In genomic region chr9:136194540-136194939, GRCh38 we compare ENCODE assay signal across 25 cellular contexts. TPM values are rescaled to one million over a fixed set of nuclear protein-coding genes. Genes with fewer than 3 reads are reported as not detected.
"Had no signal": no experiment of that assay in that cellular context is flagged by ENCODE, and none has a peak within 500 bp of the region (broad histone marks: within the 10 kb centered on the region; RNA-seq: fewer than 3 reads in every experiment).

No MANE protein-coding gene starts in this region.

- H3K4me1 Mint-ChIP-seq: activated naive CD4-positive, alpha-beta T cell treated with anti-CD3 and anti-CD28 coated beads, Interleukin-2, amount 10 ng/mL, durations not matched to agents 7 days and 5 days had no signal

- H3K27ac Mint-ChIP-seq: activated CD8-positive, alpha-beta T cell treated with anti-CD3 and anti-CD28 coated beads for 36 hours; activated naive CD4-positive, alpha-beta T cell treated with anti-CD3 and anti-CD28 coated beads, Interleukin-2, amount 10 ng/mL, durations not matched to agents 7 days and 5 days; activated naive CD8-positive, alpha-beta T cell treated with anti-CD3 and anti-CD28 coated beads for 36 hours; activated T-cell treated with anti-CD3 and anti-CD28 coated beads, Interleukin-2, amount 50 U/mL, for 72 hours; activated T-helper 2 cell treated with anti-CD3 and anti-CD28 coated beads, Interferon-gamma antibody, Interleukin-2, Interleukin-4, amounts not matched to agents 10 μg/mL and 5 μg/mL and 100 μg/mL, durations not matched to agents 14 hours and 24 hours and 36 hours; T-helper 17 cell had no signal

- H3K27ac ChIP-seq: brain microvascular endothelial cell, cardiac muscle cell, PC-9 had no signal

- ATAC-seq: activated CD8-positive, alpha-beta T cell treated with anti-CD3 and anti-CD28 coated beads for 36 hours; activated T-cell treated with anti-CD3 and anti-CD28 coated beads, Interleukin-2, amount 50 U/mL, for 72 hours; T-helper 17 cell had no signal

- H3K4me3 ChIP-seq: cardiac muscle cell, PC-9 had no signal

- H3K36me3 ChIP-seq: brain microvascular endothelial cell, cardiac muscle cell had no signal

- DNase-seq: activated CD4-positive, alpha-beta T cell treated with anti-CD3 and anti-CD28 coated beads for 4 hours; activated CD8-positive, alpha-beta memory T cell treated with anti-CD3 and anti-CD28 coated beads, Interleukin-2, amount 50 U/mL, for 4 hours; activated CD8-positive, alpha-beta T cell treated with anti-CD3 and anti-CD28 coated beads for 36 hours; activated gamma-delta T cell treated with Interleukin-2 at 50 U/mL for 16 hours; activated naive CD4-positive, alpha-beta T cell treated with anti-CD3 and anti-CD28 coated beads, Interleukin-2, amount 10 ng/mL, durations not matched to agents 7 days and 5 days; activated naive CD8-positive, alpha-beta T cell treated with anti-CD3 and anti-CD28 coated beads for 36 hours; activated T-cell treated with anti-CD3 and anti-CD28 coated beads, Interleukin-2, amount 50 U/mL, for 72 hours; brain microvascular endothelial cell; Karpas-422; MM.1S; NCI-H1105 treated with DMSO at 0.1 percent for 48 hours; NCI-H1436 treated with DMSO at 0.1 percent for 48 hours; NCI-H187; NCI-H2081; NCI-H2171; NCI-H2227 treated with DMSO at 0.1 percent for 48 hours; NCI-H446 treated with DMSO at 0.1 percent for 48 hours; NCI-H524 treated with DMSO at 0.1 percent for 48 hours; NCI-H774; PC-9; SIG-M5; T-helper 17 cell; T1000 had no signal

- H3K9me3 Mint-ChIP-seq: activated CD8-positive, alpha-beta T cell treated with anti-CD3 and anti-CD28 coated beads for 36 hours; activated naive CD4-positive, alpha-beta T cell treated with anti-CD3 and anti-CD28 coated beads, Interleukin-2, amount 10 ng/mL, durations not matched to agents 7 days and 5 days; activated naive CD8-positive, alpha-beta T cell treated with anti-CD3 and anti-CD28 coated beads for 36 hours; activated T-cell treated with anti-CD3 and anti-CD28 coated beads, Interleukin-2, amount 50 U/mL, for 72 hours; activated T-helper 2 cell treated with anti-CD3 and anti-CD28 coated beads, Interferon-gamma antibody, Interleukin-2, Interleukin-4, amounts not matched to agents 10 μg/mL and 5 μg/mL and 100 μg/mL, durations not matched to agents 14 hours and 24 hours and 36 hours had no signal

- H3K4me3 Mint-ChIP-seq: activated CD8-positive, alpha-beta T cell treated with anti-CD3 and anti-CD28 coated beads for 36 hours; activated naive CD4-positive, alpha-beta T cell treated with anti-CD3 and anti-CD28 coated beads, Interleukin-2, amount 10 ng/mL, durations not matched to agents 7 days and 5 days; activated naive CD8-positive, alpha-beta T cell treated with anti-CD3 and anti-CD28 coated beads for 36 hours; activated T-cell treated with anti-CD3 and anti-CD28 coated beads, Interleukin-2, amount 50 U/mL, for 72 hours; T-helper 17 cell had no signal

- H3K36me3 Mint-ChIP-seq: activated naive CD4-positive, alpha-beta T cell treated with anti-CD3 and anti-CD28 coated beads, Interleukin-2, amount 10 ng/mL, durations not matched to agents 7 days and 5 days; activated naive CD8-positive, alpha-beta T cell treated with anti-CD3 and anti-CD28 coated beads for 36 hours had no signal

RNA-seq across cellular contexts. Expression of gene LHX3, which starts 10.4 kb away (rescaled TPM):
- total RNA-seq: activated CD8-positive, alpha-beta T cell treated with anti-CD3 and anti-CD28 coated beads for 36 hours; activated naive CD8-positive, alpha-beta T cell treated with anti-CD3 and anti-CD28 coated beads for 36 hours; activated T-helper 2 cell treated with anti-CD3 and anti-CD28 coated beads, Interferon-gamma antibody, Interleukin-2, Interleukin-4, amounts not matched to agents 10 μg/mL and 5 μg/mL and 100 μg/mL, durations not matched to agents 14 hours and 24 hours and 36 hours; cardiac muscle cell had no signal
- polyA plus RNA-seq: cardiac muscle cell had no signal
